ENCODE assay signal across 8 cellular contexts in genomic region chr13:106570354-106570822, GRCh38. TPM values are rescaled to one million over a fixed set of nuclear protein-coding genes. Genes with fewer than 3 reads are reported as not detected.
DNase-seq lines count a peak whose midpoint lies in the region; ATAC-seq and TF ChIP-seq lines count a peak whose summit lies in the region.

No MANE protein-coding gene starts in this region.

- peak; percentile 58 to 61 (median 60) for ATAC-seq in natural killer cell
- ATAC-seq in GM21737 (IDR thresholded peaks at IDR 0.05; ENCODE audit: unreplicated experiment): no peak
- ATAC-seq in GM21619 (IDR thresholded peaks at IDR 0.05; ENCODE audit: unreplicated experiment): no peak

- no peak overlapping the region for H3K4me3 ChIP-seq in effector memory CD4-positive, alpha-beta T cell (ENCODE audit: insufficient read depth, low read depth, low read length, poor library complexity, severe bottlenecking)

- no peaks in the 10 kb centered on the region for H3K9me3 Mint-ChIP-seq in natural killer cell
- no peaks in the 10 kb centered on the region for H3K9me3 Mint-ChIP-seq in stimulated activated naive CD8-positive, alpha-beta T cell treated with anti-CD3 and anti-CD28 coated beads, Interleukin-15, Interleukin-2, amounts not matched to agents 100 ng/mL and 50 ng/mL, for 24 hours

- no peaks in the 10 kb centered on the region for H3K36me3 ChIP-seq in effector memory CD4-positive, alpha-beta T cell (ENCODE audit: control insufficient read depth, insufficient read depth, low read length)

- peaks cover 41 to 42% of the 10 kb centered on the region in 2 donors for H3K4me1 Mint-ChIP-seq in natural killer cell
- H3K4me1 Mint-ChIP-seq in stimulated activated naive CD8-positive, alpha-beta T cell treated with anti-CD3 and anti-CD28 coated beads, Interleukin-15, Interleukin-2, amounts not matched to agents 100 ng/mL and 50 ng/mL, for 24 hours (ENCODE audit: low read depth): peaks cover 37% of the 10 kb centered on the region

- no peak overlapping the region for H3K27ac ChIP-seq in effector memory CD4-positive, alpha-beta T cell (ENCODE audit: insufficient read depth, low read length, poor library complexity, severe bottlenecking)

- peak; percentile 60 for DNase-seq in GM03348 (ENCODE audit: low spot score)
- DNase-seq in HuH-7 (ENCODE audit: low spot score): peak; percentile 54
- peak; percentile 75 for DNase-seq in activated CD4-positive, alpha-beta T cell treated with anti-CD3 and anti-CD28 coated beads for 48 hours
- peak; percentile 56 to 77 (median 63) for DNase-seq in effector memory CD4-positive, alpha-beta T cell
- DNase-seq in natural killer cell: peak; percentile 69

- no peaks in the 10 kb centered on the region for H3K27me3 Mint-ChIP-seq in natural killer cell (ENCODE audit: low read depth in 2 of 2)
- H3K27me3 Mint-ChIP-seq in stimulated activated naive CD8-positive, alpha-beta T cell treated with anti-CD3 and anti-CD28 coated beads, Interleukin-15, Interleukin-2, amounts not matched to agents 100 ng/mL and 50 ng/mL, for 24 hours: no peaks in the 10 kb centered on the region

- no peak for TF ChIP-seq CTCF in natural killer cell (IDR thresholded peaks at IDR 0.05)

- H3K36me3 Mint-ChIP-seq in natural killer cell: no peaks in the 10 kb centered on the region
- H3K36me3 Mint-ChIP-seq in stimulated activated naive CD8-positive, alpha-beta T cell treated with anti-CD3 and anti-CD28 coated beads, Interleukin-15, Interleukin-2, amounts not matched to agents 100 ng/mL and 50 ng/mL, for 24 hours (ENCODE audit: low read depth): peaks cover 13% of the 10 kb centered on the region

- no peaks in the 10 kb centered on the region for H3K9me3 ChIP-seq in effector memory CD4-positive, alpha-beta T cell (ENCODE audit: control insufficient read depth, low read length)

- H3K27ac Mint-ChIP-seq in natural killer cell: peak overlapping the region; percentile 66 to 67
- peak overlapping the region; percentile 24 for H3K27ac Mint-ChIP-seq in stimulated activated naive CD8-positive, alpha-beta T cell treated with anti-CD3 and anti-CD28 coated beads, Interleukin-15, Interleukin-2, amounts not matched to agents 100 ng/mL and 50 ng/mL, for 24 hours

- peaks cover 15% of the 10 kb centered on the region for H3K4me1 ChIP-seq in effector memory CD4-positive, alpha-beta T cell (ENCODE audit: control insufficient read depth, insufficient read depth, low read length, poor library complexity, severe bottlenecking)

- peak overlapping the region; percentile 76 for H3K4me3 Mint-ChIP-seq in natural killer cell
- no peak overlapping the region for H3K4me3 Mint-ChIP-seq in stimulated activated naive CD8-positive, alpha-beta T cell treated with anti-CD3 and anti-CD28 coated beads, Interleukin-15, Interleukin-2, amounts not matched to agents 100 ng/mL and 50 ng/mL, for 24 hours

- no peaks in the 10 kb centered on the region for H3K27me3 ChIP-seq in effector memory CD4-positive, alpha-beta T cell (replicated peaks; ENCODE audit: control insufficient read depth, insufficient read depth, low read length, poor library complexity, severe bottlenecking)

- intact Hi-C loops in natural killer cell (cut with micrococcal nuclease): no loop called here

RNA-seq across cellular contexts. Expression of gene ARGLU1, which starts 2.5 kb away (rescaled TPM):
- 100 to 1,000 TPM; 158 to 179 (median 161) TPM for total RNA-seq in natural killer cell

RNA-seq across cellular contexts. Expression of gene EFNB2, which starts 34.9 kb away (rescaled TPM):
- total RNA-seq in natural killer cell: under 1 TPM; 0.16 to 0.33 (median 0.33) TPM

Comparison
In these comparisons a context has a peak if more than half of its experiments do, and no peak if none do; other contexts are left out.
1. ATAC-seq: peak in natural killer cell (3 of 3); none in GM21737 (single experiment) and GM21619 (single experiment).
2. Peak in every context shown above with its lines, with median percentiles within 50 percentile points of each other: DNase-seq.